In genomic region chr14:65103150-65103760, GRCh38 we compare ENCODE assay signal across 8 cellular contexts. TPM values are rescaled to one million over a fixed set of nuclear protein-coding genes. Genes with fewer than 3 reads are reported as not detected.
DNase-seq lines count a peak whose midpoint lies in the region; ATAC-seq and TF ChIP-seq lines count a peak whose summit lies in the region.

No MANE protein-coding gene starts in this region.

- H3K4me1 ChIP-seq in lung (ENCODE audit: control insufficient read depth in 2 of 2, insufficient read depth in 2 of 2, low read length in 2 of 2) = peaks cover 2 to 12% of the 10 kb centered on the region in 2 donors
- peaks cover 1% of the 10 kb centered on the region for H3K4me1 ChIP-seq in urinary bladder (ENCODE audit: insufficient read depth)

- H3K27me3 ChIP-seq in lung (ENCODE audit: control insufficient read depth, insufficient read depth) = no peaks in the 10 kb centered on the region

- TF ChIP-seq CTCF in GM13976 (IDR thresholded peaks at IDR 0.05; ENCODE audit: borderline replicate concordance, control extremely low read depth, extremely low read depth, insufficient read depth, missing control alignments) (no peak), astrocyte of the spinal cord (IDR thresholded peaks at IDR 0.05; ENCODE audit: low read depth, low read length) (peak; percentile 5), lung (IDR thresholded peaks at IDR 0.05; ENCODE audit: control extremely low read depth, extremely low read depth) (no peak)

- peak; percentile 1 for ATAC-seq in lung (ENCODE audit: insufficient read depth, low FRiP score)
- no peak for ATAC-seq in HG03025 (IDR thresholded peaks at IDR 0.05; ENCODE audit: low FRiP score, unreplicated experiment)

- H3K9me3 ChIP-seq in lung (ENCODE audit: control insufficient read depth in 2 of 2, insufficient read depth in 1 of 2, low read length in 1 of 2) = no peaks in the 10 kb centered on the region

- H3K4me3 ChIP-seq in astrocyte of the spinal cord (ENCODE audit: low read depth, low read length) (peak overlapping the region; percentile 77), lung (peak overlapping the region; percentile 69), urinary bladder (ENCODE audit: low read depth, low read length) (peak overlapping the region; percentile 58)

- H3K36me3 ChIP-seq in lung (ENCODE audit: control insufficient read depth in 2 of 2, insufficient read depth in 2 of 2, low read length in 2 of 2) (no peaks in the 10 kb centered on the region), urinary bladder (ENCODE audit: insufficient read depth) (no peaks in the 10 kb centered on the region)

- 7 to 8% methylated on average over 22 of the region's 22 CpGs for WGBS in lung, 2 donors
- WGBS in urinary bladder = 10% methylated on average over 22 of the region's 22 CpGs

- H3K27ac ChIP-seq in lung (ENCODE audit: low read depth in 1 of 2, low read length in 1 of 2) (peak overlapping the region; percentile 62 to 63), urinary bladder (ENCODE audit: low read depth) (no peak overlapping the region)

- in situ Hi-C loops in GM13976 (cut with MboI; ENCODE audit: low sequenced_read_pairs, unreplicated experiment) (no loop called here), astrocyte of the spinal cord (cut with HindIII; ENCODE audit: low sequenced_read_pairs) (no loop called here)

- DNase-seq in Ammon's horn (ENCODE audit: low spot score) = peak; percentile 14
- DNase-seq in GM13976 (ENCODE audit: low spot score) = peak; percentile 43
- peak; percentile 61 to 71 for DNase-seq in NCI-H526 (lab: John Stamatoyannopoulos, UW)
- no peak for DNase-seq in astrocyte of the spinal cord (ENCODE audit: low read depth, low spot score)
- DNase-seq in lung (ENCODE audit: low spot score) = no peak
- DNase-seq in cerebellum (ENCODE audit: low spot score) = no peak

RNA-seq across cellular contexts. Expression of gene MAX, which starts 0.9 kb away (rescaled TPM):
- total RNA-seq in lung = 100 to 1,000 TPM in 1 of 2 donors, 10 to 100 TPM in 1; 64.8 to 110 TPM
- polyA plus RNA-seq in lung = 10 to 100 TPM; 45.1 to 50.6 TPM
- total RNA-seq in urinary bladder = 37.3 TPM
- 58.4 TPM for polyA plus RNA-seq in urinary bladder
- total RNA-seq in cerebellum = 38.0 TPM

Comparison
In these comparisons a context has a peak if more than half of its experiments do, and no peak if none do; other contexts are left out.
1. DNase-seq: peak in Ammon's horn (single experiment), GM13976 (single experiment) and NCI-H526 (2 of 2); none in astrocyte of the spinal cord (single experiment), lung (single experiment) and cerebellum (single experiment).
2. Peak in every context shown above with its lines, with median percentiles within 50 percentile points of each other: H3K4me3 ChIP-seq.